ENCODE assay signal across 19 cellular contexts in the genomic region with DNA sequence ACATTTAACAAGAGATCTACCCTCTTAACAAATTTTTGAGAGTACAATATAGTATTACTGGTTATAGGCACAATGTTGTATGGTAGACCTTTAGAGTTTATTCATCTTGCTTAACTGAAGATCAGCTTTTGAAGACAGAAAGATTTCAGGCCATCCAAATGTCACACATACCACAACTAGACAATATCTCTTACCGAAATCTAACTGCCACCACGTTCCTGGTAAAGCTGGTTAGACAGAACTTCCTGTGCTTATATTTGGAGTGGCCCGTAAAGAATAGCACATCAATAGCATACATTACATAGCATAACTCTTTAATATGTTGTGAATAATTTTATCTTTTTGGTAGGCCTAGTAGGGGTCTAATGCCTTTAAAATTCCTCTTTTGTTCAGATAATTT. TPM values are rescaled to one million over a fixed set of nuclear protein-coding genes. Genes with fewer than 3 reads are reported as not detected.
A peak's percentile ranks its signal among the peaks of the same experiment; 100 is the strongest.
DNase-seq lines count a peak whose midpoint lies in the region; ATAC-seq and TF ChIP-seq lines count a peak whose summit lies in the region.
"Had no signal": no experiment of that assay in that cellular context is flagged by ENCODE, and none has a peak within 500 bp of the region (broad histone marks: within the 10 kb centered on the region; RNA-seq: fewer than 3 reads in every experiment).

No MANE protein-coding gene starts in this region.

- DNase-seq in activated CD4-positive, alpha-beta T cell treated with anti-CD3 and anti-CD28 coated beads for 36 hours, result no peak
- no peak for DNase-seq in activated CD4-positive, alpha-beta T cell treated with anti-CD3 and anti-CD28 coated beads, Interleukin-2, amount 50 U/mL, for 48 hours
- no peak for DNase-seq in activated CD4-positive, alpha-beta memory T cell treated with anti-CD3 and anti-CD28 coated beads for 36 hours
- DNase-seq in immature natural killer cell (peak in 2 of 3 donors; percentile 4 to 7), NCI-H226 (no peak), HFFc6 (no peak)
- DNase-seq: 8988T; brain microvascular endothelial cell; kidney glomerular epithelial cell; NCI-H1930; stimulated activated CD4-positive, alpha-beta T cell treated with anti-CD3 and anti-CD28 coated beads, Interleukin-15, amount 100 ng/mL, for 24 hours; WERI-Rb-1 had no signal

- CTCF ChIA-PET in activated CD4-positive, alpha-beta T cell treated with anti-CD3 and anti-CD28 coated beads for 36 hours (lab: Charles Lee), result interaction anchor here (1.0 kb wide), 2 partner anchors 13 to 115 kb away, joined by 3 to 5 read pairs; no protein-coding TSS in a partner anchor
- CTCF ChIA-PET in activated CD4-positive, alpha-beta memory T cell treated with anti-CD3 and anti-CD28 coated beads for 36 hours (lab: Charles Lee), result no interaction called here

- POLR2A ChIA-PET in activated CD4-positive, alpha-beta T cell treated with anti-CD3 and anti-CD28 coated beads for 36 hours (lab: Charles Lee), result no interaction called here
- POLR2A ChIA-PET in activated CD4-positive, alpha-beta memory T cell treated with anti-CD3 and anti-CD28 coated beads for 36 hours (lab: Charles Lee), result interaction anchor here (0.6 kb wide), 1 partner anchor 65 kb away, joined by 4 read pairs; no protein-coding TSS in a partner anchor

- no peak for TF ChIP-seq CTCF in HFFc6 (IDR thresholded peaks at IDR 0.05)

- intact Hi-C loops in activated CD4-positive, alpha-beta T cell treated with anti-CD3 and anti-CD28 coated beads for 36 hours (cut with DNase I, micrococcal nuclease), result no loop called here
- intact Hi-C loops in activated CD4-positive, alpha-beta memory T cell treated with anti-CD3 and anti-CD28 coated beads for 36 hours (cut with micrococcal nuclease), result loop anchor here (2.0 kb wide), 1 partner anchor 30 kb away; a partner anchor contains a TSS

- no peak overlapping the region for H3K27ac Mint-ChIP-seq in activated CD4-positive, alpha-beta T cell treated with anti-CD3 and anti-CD28 coated beads for 36 hours
- H3K27ac Mint-ChIP-seq in activated CD4-positive, alpha-beta memory T cell treated with anti-CD3 and anti-CD28 coated beads for 36 hours, result peak overlapping the region; percentile 8
- no peak overlapping the region for H3K27ac Mint-ChIP-seq in immature natural killer cell
- H3K27ac Mint-ChIP-seq in HFFc6, result no peak overlapping the region
- H3K27ac Mint-ChIP-seq: progenitor cell of endocrine pancreas had no signal

- H3K36me3 ChIP-seq in KOPT-K1 (ENCODE audit: insufficient read depth, low read length), result no peaks in the 10 kb centered on the region
- H3K36me3 ChIP-seq: brain microvascular endothelial cell, SJSA1, WERI-Rb-1 had no signal

- no peaks in the 10 kb centered on the region for H3K9me3 Mint-ChIP-seq in activated CD4-positive, alpha-beta T cell treated with anti-CD3 and anti-CD28 coated beads for 36 hours (ENCODE audit: low read depth)
- no peaks in the 10 kb centered on the region for H3K9me3 Mint-ChIP-seq in activated CD4-positive, alpha-beta memory T cell treated with anti-CD3 and anti-CD28 coated beads for 36 hours
- no peaks in the 10 kb centered on the region for H3K9me3 Mint-ChIP-seq in immature natural killer cell
- H3K9me3 Mint-ChIP-seq in HFFc6, result no peaks in the 10 kb centered on the region

- H3K27me3 Mint-ChIP-seq in activated CD4-positive, alpha-beta T cell treated with anti-CD3 and anti-CD28 coated beads for 36 hours, result no peaks in the 10 kb centered on the region
- H3K27me3 Mint-ChIP-seq in activated CD4-positive, alpha-beta memory T cell treated with anti-CD3 and anti-CD28 coated beads for 36 hours, result no peaks in the 10 kb centered on the region
- H3K27me3 Mint-ChIP-seq in immature natural killer cell (ENCODE audit: low read depth in 3 of 3) (peaks cover 0 to 2% (median under 1%) of the 10 kb centered on the region in 3 donors), HFFc6 (ENCODE audit: insufficient read depth) (no peaks in the 10 kb centered on the region)
- H3K27me3 Mint-ChIP-seq: progenitor cell of endocrine pancreas had no signal

- no peak overlapping the region for H3K4me3 Mint-ChIP-seq in activated CD4-positive, alpha-beta T cell treated with anti-CD3 and anti-CD28 coated beads for 36 hours
- no peak overlapping the region for H3K4me3 Mint-ChIP-seq in activated CD4-positive, alpha-beta memory T cell treated with anti-CD3 and anti-CD28 coated beads for 36 hours
- H3K4me3 Mint-ChIP-seq in immature natural killer cell (no peak overlapping the region), HFFc6 (no peak overlapping the region)

- peak overlapping the region; percentile 94 for H3K27ac ChIP-seq in KOPT-K1 (ENCODE audit: low read depth, low read length, poor library complexity, severe bottlenecking)
- H3K27ac ChIP-seq: brain microvascular endothelial cell, KMS-11, SJSA1, WERI-Rb-1 had no signal

- no peaks in the 10 kb centered on the region for H3K9me3 ChIP-seq in KOPT-K1 (ENCODE audit: insufficient read depth, low read length, poor library complexity, severe bottlenecking)
- H3K9me3 ChIP-seq: SJSA1 had no signal

- no peaks in the 10 kb centered on the region for H3K36me3 Mint-ChIP-seq in activated CD4-positive, alpha-beta T cell treated with anti-CD3 and anti-CD28 coated beads for 36 hours (ENCODE audit: low read depth)
- H3K36me3 Mint-ChIP-seq in activated CD4-positive, alpha-beta memory T cell treated with anti-CD3 and anti-CD28 coated beads for 36 hours, result no peaks in the 10 kb centered on the region
- H3K36me3 Mint-ChIP-seq in immature natural killer cell, result peaks cover 0 to 5% (median 0%) of the 10 kb centered on the region in 3 donors
- no peaks in the 10 kb centered on the region for H3K36me3 Mint-ChIP-seq in HFFc6 (ENCODE audit: low read depth)

- ATAC-seq in activated CD4-positive, alpha-beta T cell treated with anti-CD3 and anti-CD28 coated beads for 36 hours, result peak; percentile 51
- no peak for ATAC-seq in GM18867 (IDR thresholded peaks at IDR 0.05; ENCODE audit: unreplicated experiment)
- ATAC-seq: GM12878, sciatic nerve had no signal

- H3K4me1 Mint-ChIP-seq in activated CD4-positive, alpha-beta T cell treated with anti-CD3 and anti-CD28 coated beads for 36 hours, result peaks cover 8% of the 10 kb centered on the region
- H3K4me1 Mint-ChIP-seq in activated CD4-positive, alpha-beta memory T cell treated with anti-CD3 and anti-CD28 coated beads for 36 hours (ENCODE audit: low read depth), result peaks cover 8% of the 10 kb centered on the region
- H3K4me1 Mint-ChIP-seq in immature natural killer cell, result peaks cover 7 to 9% of the 10 kb centered on the region in 2 donors
- peaks cover 4% of the 10 kb centered on the region; the same call in 1 of the 2 replicates for H3K4me1 Mint-ChIP-seq in HFFc6 (ENCODE audit: low read depth)

RNA-seq across cellular contexts. Expression of a gene that starts 29.8 kb away (rescaled TPM):
- total RNA-seq in activated CD4-positive, alpha-beta T cell treated with anti-CD3 and anti-CD28 coated beads for 36 hours, result 10 to 100 TPM; 44.5 to 53.6 TPM
- 10 to 100 TPM; 52.7 to 54.1 TPM for total RNA-seq in activated CD4-positive, alpha-beta memory T cell treated with anti-CD3 and anti-CD28 coated beads for 36 hours
- polyA plus RNA-seq in immature natural killer cell, result 10 to 100 TPM; 48.4 to 62.0 (median 50.5) TPM
- 1 to 10 TPM; 2.5 to 5.4 (median 4.9) TPM for total RNA-seq in HFFc6 (2021; fragmentation: NEBNext Ultra II Directional; extraction: Animal tissue kit (Norgen Biotek cat#: 25700))

Comparison
In these comparisons a context has a peak if more than half of its experiments do, and no peak if none do; other contexts are left out.
1. DNase-seq: peak in immature natural killer cell (2 of 3); none in activated CD4-positive, alpha-beta T cell treated with anti-CD3 and anti-CD28 coated beads for 36 hours (single experiment), activated CD4-positive, alpha-beta T cell treated with anti-CD3 and anti-CD28 coated beads, Interleukin-2, amount 50 U/mL, for 48 hours (0 of 2), activated CD4-positive, alpha-beta memory T cell treated with anti-CD3 and anti-CD28 coated beads for 36 hours (single experiment), NCI-H226 (single experiment) and HFFc6 (single experiment).
2. RNA of a gene that starts 29.8 kb away (total RNA-seq): 52.7 to 54.1 TPM in activated CD4-positive, alpha-beta memory T cell treated with anti-CD3 and anti-CD28 coated beads for 36 hours and 44.5 to 53.6 TPM in activated CD4-positive, alpha-beta T cell treated with anti-CD3 and anti-CD28 coated beads for 36 hours; 2.5 to 5.4 TPM in HFFc6; every median in the first group is over 4 times any median in the second.